16 cellular contexts compared by ENCODE assay signal in the genomic region with DNA sequence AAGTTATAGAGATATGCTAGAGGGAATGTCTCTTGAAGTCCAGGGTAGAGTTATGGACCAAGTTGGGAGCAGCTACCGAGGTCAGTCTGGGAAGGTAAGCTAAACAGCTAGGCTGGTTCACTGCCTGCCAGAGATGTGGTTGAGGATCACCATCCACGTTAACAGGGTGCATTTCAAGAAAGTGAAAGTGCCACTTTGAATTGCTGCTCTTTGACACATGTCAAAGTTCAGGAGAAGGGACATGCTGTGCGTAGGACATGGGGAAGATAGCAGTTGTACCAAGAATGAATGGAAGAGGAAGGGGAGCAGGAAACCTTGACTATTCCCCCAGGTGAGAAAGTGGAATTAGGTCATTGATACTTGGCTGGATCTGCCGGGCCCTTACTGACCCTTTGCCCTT. TPM values are rescaled to one million over a fixed set of nuclear protein-coding genes. Genes with fewer than 3 reads are reported as not detected.
DNase-seq lines count a peak whose midpoint lies in the region; ATAC-seq, FAIRE-seq and TF ChIP-seq lines count a peak whose summit lies in the region.
"Had no signal": no experiment of that assay in that cellular context is flagged by ENCODE, and none has a peak within 500 bp of the region (broad histone marks: within the 10 kb centered on the region; RNA-seq: fewer than 3 reads in every experiment).

No MANE protein-coding gene starts in this region.

- peaks cover 3% of the 10 kb centered on the region for H3K4me1 Mint-ChIP-seq in activated naive CD8-positive, alpha-beta T cell (ENCODE audit: low read depth)
- no peaks in the 10 kb centered on the region for H3K4me1 Mint-ChIP-seq in activated naive CD8-positive, alpha-beta T cell treated with anti-CD3 and anti-CD28 coated beads, Interleukin-2, amount 50 U/mL, for 24 hours
- H3K4me1 Mint-ChIP-seq in H9 (no peaks in the 10 kb centered on the region; a peak in 1 of 4 replicates), immature natural killer cell (peaks cover 16 to 24% of the 10 kb centered on the region in 2 donors)
- H3K4me1 Mint-ChIP-seq: B cell had no signal

- no peaks in the 10 kb centered on the region for H4K20me1 ChIP-seq in H9 (ENCODE audit: control insufficient read depth, insufficient read depth, insufficient read length)

- TF ChIP-seq CTCF in H9 (conservative IDR thresholded peaks at IDR 0.05) (no peak), kidney (IDR thresholded peaks at IDR 0.05; ENCODE audit: borderline replicate concordance, extremely low read depth, insufficient read depth) (no peak)

- no peak overlapping the region for H2BK12ac ChIP-seq in H9 (ENCODE audit: insufficient read length, low read depth, low read length)

- ATAC-seq in activated naive CD8-positive, alpha-beta T cell treated with anti-CD3 and anti-CD28 coated beads, Interleukin-2, amount 50 U/mL, for 24 hours, result no peak
- ATAC-seq: HCT116 had no signal

- H3K27me3 ChIP-seq in H9 (ENCODE audit: insufficient read depth, low read length) (no peaks in the 10 kb centered on the region), small intestine (ENCODE audit: control insufficient read depth in 2 of 2, insufficient read depth in 2 of 2, low read length in 2 of 2) (no peaks in the 10 kb centered on the region)

- H3K14ac ChIP-seq in H9 (ENCODE audit: insufficient read depth, low read length), result no peak overlapping the region

- no peak overlapping the region for H3T11ph ChIP-seq in H9 (ENCODE audit: low read length)

- H3K23me2 ChIP-seq in H9 (ENCODE audit: insufficient read length, low read depth, low read length, poor library complexity, severe bottlenecking), result no peaks in the 10 kb centered on the region

- no peak overlapping the region for H3K4me2 ChIP-seq in H9 (ENCODE audit: insufficient read depth, insufficient read length, low read length)

- no peaks in the 10 kb centered on the region for H3K9me3 ChIP-seq in H9 (ENCODE audit: control insufficient read depth, low read depth, low read length)
- H3K9me3 ChIP-seq in small intestine (ENCODE audit: control insufficient read depth, low read depth), result no peaks in the 10 kb centered on the region
- H3K9me3 ChIP-seq in kidney (ENCODE audit: control insufficient read depth in 1 of 2, low read length in 2 of 2), result no peaks in the 10 kb centered on the region

- no peak overlapping the region for H4K5ac ChIP-seq in H9 (ENCODE audit: insufficient read length, low read depth, low read length)

- H2BK15ac ChIP-seq in H9 (ENCODE audit: low read depth, low read length), result no peak overlapping the region

- no CpG with 5 or more reads among the region's 4 CpGs for WGBS in H9 (ENCODE audit: extremely low coverage, insufficient read length, low lambda C conversion rate)
- WGBS in small intestine, 3 donors, result 19 to 70% (median 40%) methylated on average over 4 of the region's 4 CpGs

- H3K79me1 ChIP-seq in H9 (ENCODE audit: insufficient read depth, low read depth, low read length, poor library complexity, severe bottlenecking), result no peaks in the 10 kb centered on the region

- H3K56ac ChIP-seq in H9 (ENCODE audit: insufficient read length, low read depth, low read length), result no peak overlapping the region

- intact Hi-C loops in kidney (cut with DNase I), result no loop called here

- no peak overlapping the region for H4K91ac ChIP-seq in H9 (ENCODE audit: insufficient read length, low read depth, low read length)

- peaks cover 0 to 10% of the 10 kb centered on the region in 2 donors for H3K36me3 ChIP-seq in small intestine (ENCODE audit: control insufficient read depth in 2 of 2, insufficient read depth in 2 of 2, low read length in 2 of 2)
- peaks cover 5 to 7% of the 10 kb centered on the region in 2 donors for H3K36me3 ChIP-seq in kidney (ENCODE audit: control insufficient read depth in 1 of 2, insufficient read depth in 2 of 2, low read length in 2 of 2)

- no peak overlapping the region for H3K4ac ChIP-seq in H9 (ENCODE audit: low read depth, low read length)

- H3K27me3 Mint-ChIP-seq in activated naive CD8-positive, alpha-beta T cell, result no peaks in the 10 kb centered on the region
- no peaks in the 10 kb centered on the region for H3K27me3 Mint-ChIP-seq in activated naive CD8-positive, alpha-beta T cell treated with anti-CD3 and anti-CD28 coated beads, Interleukin-2, amount 50 U/mL, for 24 hours
- H3K27me3 Mint-ChIP-seq in H9 (ENCODE audit: low read depth) (no peaks in the 10 kb centered on the region), immature natural killer cell (ENCODE audit: low read depth in 3 of 3) (peaks cover 0 to 3% (median 0%) of the 10 kb centered on the region in 3 donors)
- H3K27me3 Mint-ChIP-seq: B cell, IgD-negative memory B cell had no signal

- H2BK20ac ChIP-seq in H9 (ENCODE audit: low read depth, low read length, poor library complexity, severe bottlenecking), result no peak overlapping the region

- H3K4me1 ChIP-seq in H9 (ENCODE audit: insufficient read depth, low read length) (no peaks in the 10 kb centered on the region), small intestine (ENCODE audit: control insufficient read depth in 2 of 2, insufficient read depth in 1 of 2, low read depth in 1 of 2, low read length in 1 of 2) (peaks cover 0 to 3% of the 10 kb centered on the region in 2 donors), kidney (ENCODE audit: control insufficient read depth in 1 of 2, insufficient read depth in 1 of 2, low read depth in 1 of 2, low read length in 2 of 2) (no peaks in the 10 kb centered on the region)

- H2AK5ac ChIP-seq in H9 (ENCODE audit: insufficient read length, low read length), result no peak overlapping the region

- H2AFZ ChIP-seq in H9 (ENCODE audit: low read length), result no peak overlapping the region

- H3K4me3 ChIP-seq in small intestine (ENCODE audit: low read depth in 1 of 2, low read length in 2 of 2) (no peak overlapping the region), kidney (ENCODE audit: low read length in 2 of 2) (no peak overlapping the region)

- peaks cover 2% of the 10 kb centered on the region; the same call in 1 of the 2 replicates for H3K79me2 ChIP-seq in H9 (ENCODE audit: insufficient read depth, low read length)

- H3K9ac ChIP-seq in H9 (ENCODE audit: extremely low read depth, insufficient read length, low read length) (no peak overlapping the region), kidney (ENCODE audit: low read length in 2 of 2) (no peak overlapping the region)

- no peak overlapping the region for H3K4me3 Mint-ChIP-seq in activated naive CD8-positive, alpha-beta T cell
- no peak overlapping the region for H3K4me3 Mint-ChIP-seq in activated naive CD8-positive, alpha-beta T cell treated with anti-CD3 and anti-CD28 coated beads, Interleukin-2, amount 50 U/mL, for 24 hours
- H3K4me3 Mint-ChIP-seq in H9 (no peak overlapping the region), immature natural killer cell (no peak overlapping the region)
- H3K4me3 Mint-ChIP-seq: B cell, IgD-negative memory B cell had no signal

- no peak overlapping the region for H3K23ac ChIP-seq in H9 (ENCODE audit: insufficient read length, low read depth, low read length)

- H3K27ac ChIP-seq in H9 (ENCODE audit: insufficient read length, low read depth, low read length) (no peak overlapping the region), small intestine (ENCODE audit: low read depth in 1 of 2, low read length in 1 of 2) (peak overlapping the region in 1 of 2 donors; percentile 39), kidney (ENCODE audit: low read depth in 2 of 2, low read length in 2 of 2) (no peak overlapping the region)

- H3K36me3 Mint-ChIP-seq in activated naive CD8-positive, alpha-beta T cell, result peaks cover 5% of the 10 kb centered on the region
- peaks cover 18% of the 10 kb centered on the region for H3K36me3 Mint-ChIP-seq in activated naive CD8-positive, alpha-beta T cell treated with anti-CD3 and anti-CD28 coated beads, Interleukin-2, amount 50 U/mL, for 24 hours (ENCODE audit: low read depth)
- H3K36me3 Mint-ChIP-seq in H9 (ENCODE audit: insufficient read depth in 1 of 3, low read depth in 3 of 3), result peaks cover under 1 to 30% (median 20%) of the 10 kb centered on the region in 3 experiments
- H3K36me3 Mint-ChIP-seq in immature natural killer cell, result peaks cover 0 to 7% (median 6%) of the 10 kb centered on the region in 3 donors

- peak overlapping the region; percentile 30 for H3K27ac Mint-ChIP-seq in activated naive CD8-positive, alpha-beta T cell
- no peak overlapping the region for H3K27ac Mint-ChIP-seq in activated naive CD8-positive, alpha-beta T cell treated with anti-CD3 and anti-CD28 coated beads, Interleukin-2, amount 50 U/mL, for 24 hours
- H3K27ac Mint-ChIP-seq in H9, result peak overlapping the region in 2 of 3 experiments; percentile 7 to 87; a peak in 1 of 7 replicates
- H3K27ac Mint-ChIP-seq in immature natural killer cell, result peak overlapping the region in 5 of 6 donors; percentile 1 to 78 (median 34)
- H3K27ac Mint-ChIP-seq: B cell had no signal

- H2BK5ac ChIP-seq in H9 (ENCODE audit: insufficient read length, low read length), result no peak overlapping the region

- H2BK120ac ChIP-seq in H9 (ENCODE audit: low read depth, low read length, poor library complexity, severe bottlenecking), result no peak overlapping the region

- H3K9me3 Mint-ChIP-seq in activated naive CD8-positive, alpha-beta T cell (ENCODE audit: low read depth), result no peaks in the 10 kb centered on the region
- H3K9me3 Mint-ChIP-seq in activated naive CD8-positive, alpha-beta T cell treated with anti-CD3 and anti-CD28 coated beads, Interleukin-2, amount 50 U/mL, for 24 hours, result no peaks in the 10 kb centered on the region
- no peaks in the 10 kb centered on the region for H3K9me3 Mint-ChIP-seq in H9
- no peaks in the 10 kb centered on the region for H3K9me3 Mint-ChIP-seq in immature natural killer cell
- H3K9me3 Mint-ChIP-seq: IgD-negative memory B cell had no signal

- DNase-seq in activated naive CD8-positive, alpha-beta T cell treated with anti-CD3 and anti-CD28 coated beads, Interleukin-2, amount 50 U/mL, for 24 hours, result no peak
- DNase-seq in H9 (no peak), immature natural killer cell (no peak), small intestine (peak; percentile 82), kidney (no peak), NCI-H1436 treated with DMSO at 0.1 percent for 48 hours (lab: John Stamatoyannopoulos, UW) (no peak)
- DNase-seq: MV-4-11, NCI-H1417 treated with DMSO at 0.1 percent for 48 hours, NCI-H2029 treated with DMSO at 0.1 percent for 48 hours, NCI-H510A treated with DMSO at 0.1 percent for 48 hours, SHP77 had no signal

- no peak overlapping the region for H4K8ac ChIP-seq in H9 (replicated peaks; ENCODE audit: insufficient read length, low read depth, low read length)

- no peak overlapping the region for H3K18ac ChIP-seq in H9 (ENCODE audit: insufficient read length, low read depth, low read length)

- FAIRE-seq in small intestine (lab: Jason Lieb, UNC) (no peak), kidney (lab: Jason Lieb, UNC) (no peak)
- FAIRE-seq: RCC 7860 had no signal

RNA-seq across cellular contexts. Expression of a gene that starts 49.5 kb away (rescaled TPM):
- total RNA-seq in H9 (2021) (65.7 and 72.9 TPM in 2 replicates), kidney (89.4 TPM)
- polyA plus RNA-seq in immature natural killer cell (100 to 1,000 TPM; 121 to 139 (median 135) TPM), small intestine (10 to 100 TPM; 42.9 to 77.3 (median 64.6) TPM), kidney (ENCODE audit: insufficient read depth, low read depth, low replicate concordance) (48.9 TPM)
